ENCODE assay signal across 8 cellular contexts in the genomic region with DNA sequence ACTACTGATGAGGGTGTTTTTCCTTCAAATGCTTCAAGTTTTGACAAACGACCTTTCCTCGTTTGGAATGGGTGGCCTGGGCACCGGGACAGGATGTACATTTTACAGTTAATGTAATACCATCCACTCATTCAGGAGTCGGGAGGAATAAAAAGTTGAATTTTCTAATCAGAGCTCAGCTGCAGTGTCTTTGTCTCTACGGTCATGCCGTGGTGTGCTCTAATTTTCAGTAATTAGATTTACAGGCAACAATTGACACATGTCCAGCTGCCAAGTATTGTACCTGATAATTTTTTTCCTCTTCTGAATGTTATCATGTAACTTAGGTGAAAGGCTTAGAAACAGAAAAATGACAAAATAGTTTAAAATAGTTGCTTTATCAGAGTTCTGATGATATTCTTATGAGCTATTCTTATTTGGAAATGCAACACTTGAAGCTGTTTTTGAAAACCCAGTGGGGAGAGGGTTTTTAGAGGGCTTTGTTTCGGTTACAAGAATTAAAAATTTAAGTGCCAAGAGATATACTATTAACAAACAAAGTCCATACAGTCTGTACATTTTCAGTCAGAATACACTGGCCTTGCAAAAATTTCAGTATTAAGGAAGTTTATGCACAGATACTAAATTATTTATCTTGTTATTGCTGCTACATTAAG. TPM values are rescaled to one million over a fixed set of nuclear protein-coding genes. Genes with fewer than 3 reads are reported as not detected.
DNase-seq lines count a peak whose midpoint lies in the region; ATAC-seq, FAIRE-seq and TF ChIP-seq lines count a peak whose summit lies in the region.

No MANE protein-coding gene starts in this region.

- peak overlapping the region; percentile 95 for H3K4me3 ChIP-seq in right cardiac atrium (ENCODE audit: low read length)
- peak overlapping the region; percentile 94 for H3K4me3 ChIP-seq in WI38 (ENCODE audit: low read depth, low read length)
- peak overlapping the region; percentile 71 for H3K4me3 ChIP-seq in lower leg skin (ENCODE audit: low read depth, poor library complexity, severe bottlenecking)

- no peak for TF ChIP-seq CTCF in WI38 (IDR thresholded peaks at IDR 0.05; ENCODE audit: low read depth, low read length)
- no peak for TF ChIP-seq CTCF in lower leg skin (IDR thresholded peaks at IDR 0.05)

- no peaks in the 10 kb centered on the region for H3K9me3 ChIP-seq in right cardiac atrium (ENCODE audit: control insufficient read depth, low read length)

- FAIRE-seq in HTR-8/SVneo (lab: Jason Lieb, UNC) = no peak

- TF ChIP-seq POLR2A in lower leg skin (IDR thresholded peaks at IDR 0.05) = no peak

- H3K4me1 ChIP-seq in right cardiac atrium (ENCODE audit: control insufficient read depth, insufficient read depth, low read length) = no peaks in the 10 kb centered on the region

- no peak for ATAC-seq in right cardiac atrium
- no peak for ATAC-seq in Right ventricle myocardium inferior

- intact Hi-C loops in right cardiac atrium (cut with DNase I) = no loop called here
- intact Hi-C loops in Right ventricle myocardium inferior (cut with DNase I) = no loop called here
- intact Hi-C loops in lower leg skin (cut with DNase I; ENCODE audit: low total_unique reads) = no loop called here

- 11% methylated on average over 7 of the region's 7 CpGs for WGBS in right cardiac atrium
- 9 to 10% methylated on average over 7 of the region's 7 CpGs for WGBS in lower leg skin, 2 donors

- H3K27me3 ChIP-seq in right cardiac atrium (ENCODE audit: control insufficient read depth, insufficient read depth) = no peaks in the 10 kb centered on the region

- DNase-seq in right cardiac atrium (no peak), Right ventricle myocardium inferior (ENCODE audit: missing footprints) (no peak), lower leg skin (ENCODE audit: low spot score in 2 of 2) (no peak), NK-92 (lab: John Stamatoyannopoulos, UW; ENCODE audit: unreplicated experiment) (no peak), islet precursor cell (no peak), HTR-8/SVneo (ENCODE audit: insufficient read length, low spot score) (no peak), HT-29 (ENCODE audit: low spot score) (no peak)

- peak overlapping the region; percentile 87 for H3K27ac ChIP-seq in right cardiac atrium (ENCODE audit: low read length)

RNA-seq across cellular contexts. Expression of gene CDKN2C, which starts 1.0 kb away (rescaled TPM):
- total RNA-seq in right cardiac atrium = 10 to 100 TPM in 3 of 4 donors, 1 to 10 TPM in 1; 9.5 to 24.9 (median 21.7) TPM
- 25.5 TPM for polyA plus RNA-seq in right cardiac atrium
- 15.2 TPM for total RNA-seq in Right ventricle myocardium inferior
- 10 to 100 TPM; 10.1 to 20.0 (median 16.2) TPM for total RNA-seq in lower leg skin
- 11.1 and 14.5 TPM in 2 replicates for total RNA-seq in HT-29 (2014; rRNA removed; shearing (Covaris generic))

RNA-seq across cellular contexts. Expression of gene FAF1, which starts 11.0 kb away (rescaled TPM):
- total RNA-seq in right cardiac atrium (10 to 100 TPM; 73.1 to 90.0 (median 82.3) TPM), Right ventricle myocardium inferior (80.4 TPM), lower leg skin (10 to 100 TPM; 33.8 to 55.8 (median 45.6) TPM)
- polyA plus RNA-seq in right cardiac atrium = 52.3 TPM
- 25.9 and 28.5 TPM in 2 replicates for total RNA-seq in HT-29 (2014; rRNA removed; shearing (Covaris generic))
